In the genomic region with DNA sequence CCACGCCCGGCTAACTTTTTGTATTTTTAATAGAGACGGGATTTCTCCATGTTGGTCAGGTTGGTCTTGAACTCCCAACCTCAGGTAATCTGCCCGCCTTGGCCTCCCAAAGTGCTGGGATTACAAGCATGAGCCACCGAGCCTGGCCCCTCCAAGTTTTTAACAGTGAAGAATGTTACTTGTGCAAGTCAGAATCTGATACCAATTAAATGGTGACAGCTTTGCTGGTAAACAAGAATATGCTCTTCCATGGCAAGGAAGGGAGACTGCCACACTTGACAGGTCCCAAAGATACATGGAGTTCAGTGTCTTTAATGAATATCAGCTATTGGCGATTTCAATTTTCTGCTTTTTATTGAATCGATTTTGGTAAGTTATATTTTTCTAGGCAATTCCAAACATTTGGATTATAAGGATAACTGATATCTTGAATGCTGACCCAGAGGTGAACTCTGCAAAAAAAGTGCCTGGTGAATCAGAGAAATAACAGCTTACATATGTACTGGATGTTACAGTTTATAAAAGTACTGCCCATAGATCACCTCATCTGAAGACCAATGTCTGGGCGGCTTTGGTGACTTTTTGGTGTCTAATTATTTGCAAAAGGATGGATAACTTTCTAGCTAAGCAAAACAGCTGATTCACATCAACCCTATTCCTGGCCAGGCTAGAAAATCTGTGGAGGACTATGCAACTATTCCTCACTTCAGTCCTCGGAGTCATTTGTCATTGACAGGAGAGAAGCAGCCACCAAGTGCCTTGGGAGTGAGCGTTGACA, we compare ENCODE assay signal across 8 cellular contexts. TPM values are rescaled to one million over a fixed set of nuclear protein-coding genes. Genes with fewer than 3 reads are reported as not detected.
DNase-seq lines count a peak whose midpoint lies in the region; ATAC-seq and TF ChIP-seq lines count a peak whose summit lies in the region.

No MANE protein-coding gene starts in this region.

- ATAC-seq in CD4-positive, CD25-positive, alpha-beta regulatory T cell (ENCODE audit: low read depth in 2 of 2), result no peak
- ATAC-seq in omental fat pad (ENCODE audit: low FRiP score) (no peak), GM18861 (IDR thresholded peaks at IDR 0.05; ENCODE audit: unreplicated experiment) (no peak)

- H3K9ac ChIP-seq in NT2/D1 (ENCODE audit: insufficient read length, low read depth), result peak overlapping the region; percentile 92

- DNase-seq in CD4-positive, CD25-positive, alpha-beta regulatory T cell, result no peak
- no peak for DNase-seq in NT2/D1 (ENCODE audit: low read depth, low spot score)
- DNase-seq in effector memory CD4-positive, alpha-beta T cell, result no peak
- no peak for DNase-seq in omental fat pad (ENCODE audit: low spot score)
- no peak for DNase-seq in HuH-7.5 (ENCODE audit: low spot score)
- DNase-seq in RPMI8226, result no peak

- H3K36me3 ChIP-seq in CD4-positive, CD25-positive, alpha-beta regulatory T cell (ENCODE audit: control insufficient read depth, insufficient read depth, low read length), result no peaks in the 10 kb centered on the region
- H3K36me3 ChIP-seq in NT2/D1 (ENCODE audit: insufficient read depth, insufficient read length, low read length) (no peaks in the 10 kb centered on the region), neuron (ENCODE audit: insufficient read depth, low read length) (peaks cover 3% of the 10 kb centered on the region)
- peaks cover 4% of the 10 kb centered on the region for H3K36me3 ChIP-seq in effector memory CD4-positive, alpha-beta T cell (ENCODE audit: control insufficient read depth, insufficient read depth, low read length)

- TF ChIP-seq CTCF in omental fat pad (IDR thresholded peaks at IDR 0.05), result no peak

- peak overlapping the region; percentile 88 to 96 (median 91) for H3K4me3 Mint-ChIP-seq in CD4-positive, CD25-positive, alpha-beta regulatory T cell

- peaks cover 15 to 56% (median 27%) of the 10 kb centered on the region in 4 donors for H3K4me1 Mint-ChIP-seq in CD4-positive, CD25-positive, alpha-beta regulatory T cell

- peak overlapping the region; percentile 89 to 94 (median 93) for H3K27ac Mint-ChIP-seq in CD4-positive, CD25-positive, alpha-beta regulatory T cell

- H3K4me3 ChIP-seq in CD4-positive, CD25-positive, alpha-beta regulatory T cell (ENCODE audit: low read depth, low read length), result peak overlapping the region; percentile 80
- H3K4me3 ChIP-seq in NT2/D1 (ENCODE audit: insufficient read length, low read depth), result peak overlapping the region; percentile 62
- peak overlapping the region; percentile 90 for H3K4me3 ChIP-seq in effector memory CD4-positive, alpha-beta T cell (ENCODE audit: insufficient read depth, low read depth, low read length, poor library complexity, severe bottlenecking)
- peak overlapping the region; percentile 53 for H3K4me3 ChIP-seq in neuron (ENCODE audit: low read length)

- peak overlapping the region; percentile 9 for H2AFZ ChIP-seq in neuron (ENCODE audit: low read depth, low read length)

- H3K4me1 ChIP-seq in CD4-positive, CD25-positive, alpha-beta regulatory T cell (ENCODE audit: control insufficient read depth, insufficient read depth, low read length, poor library complexity, severe bottlenecking), result peaks cover 24% of the 10 kb centered on the region
- peaks cover 3% of the 10 kb centered on the region for H3K4me1 ChIP-seq in NT2/D1 (ENCODE audit: insufficient read depth, insufficient read length)
- peaks cover 15% of the 10 kb centered on the region for H3K4me1 ChIP-seq in effector memory CD4-positive, alpha-beta T cell (ENCODE audit: control insufficient read depth, insufficient read depth, low read length, poor library complexity, severe bottlenecking)
- H3K4me1 ChIP-seq in neuron (ENCODE audit: insufficient read depth, low read length), result peaks cover 12% of the 10 kb centered on the region

- H3K9me3 Mint-ChIP-seq in CD4-positive, CD25-positive, alpha-beta regulatory T cell, result peaks cover 0 to 2% (median 0%) of the 10 kb centered on the region in 7 donors

- H3K27me3 ChIP-seq in CD4-positive, CD25-positive, alpha-beta regulatory T cell (ENCODE audit: control insufficient read depth, insufficient read depth, low read length), result no peaks in the 10 kb centered on the region
- H3K27me3 ChIP-seq in NT2/D1 (ENCODE audit: insufficient read depth, insufficient read length), result peaks cover 3% of the 10 kb centered on the region
- no peaks in the 10 kb centered on the region for H3K27me3 ChIP-seq in effector memory CD4-positive, alpha-beta T cell (replicated peaks; ENCODE audit: control insufficient read depth, insufficient read depth, low read length, poor library complexity, severe bottlenecking)
- no peaks in the 10 kb centered on the region for H3K27me3 ChIP-seq in neuron (ENCODE audit: insufficient read depth, low read length)

- H3K27ac ChIP-seq in CD4-positive, CD25-positive, alpha-beta regulatory T cell (ENCODE audit: insufficient read depth, low read length, poor library complexity, severe bottlenecking), result peak overlapping the region; percentile 78
- H3K27ac ChIP-seq in effector memory CD4-positive, alpha-beta T cell (ENCODE audit: insufficient read depth, low read length, poor library complexity, severe bottlenecking), result peak overlapping the region; percentile 82

- H3K9me3 ChIP-seq in CD4-positive, CD25-positive, alpha-beta regulatory T cell (ENCODE audit: control insufficient read depth in 2 of 2, low read length in 2 of 2), result no peaks in the 10 kb centered on the region
- H3K9me3 ChIP-seq in NT2/D1 (ENCODE audit: insufficient read depth, low read length) (no peaks in the 10 kb centered on the region), neuron (ENCODE audit: low read length) (no peaks in the 10 kb centered on the region)
- H3K9me3 ChIP-seq in effector memory CD4-positive, alpha-beta T cell (ENCODE audit: control insufficient read depth, low read length), result no peaks in the 10 kb centered on the region

- no peaks in the 10 kb centered on the region for H3K27me3 Mint-ChIP-seq in CD4-positive, CD25-positive, alpha-beta regulatory T cell

- H3K36me3 Mint-ChIP-seq in CD4-positive, CD25-positive, alpha-beta regulatory T cell, result peaks cover 11% of the 10 kb centered on the region

RNA-seq across cellular contexts. Expression of a gene that starts 1.2 kb away (rescaled TPM):
- 14.9 TPM for total RNA-seq in CD4-positive, CD25-positive, alpha-beta regulatory T cell
- 10 to 100 TPM; 20.4 to 25.9 (median 22.3) TPM for polyA plus RNA-seq in CD4-positive, CD25-positive, alpha-beta regulatory T cell
- 10 to 100 TPM in 1 of 4 donors, 1 to 10 TPM in 3; 5.6 to 11.0 (median 7.5) TPM for total RNA-seq in omental fat pad

RNA-seq across cellular contexts. Expression of a gene that starts 10.4 kb away (rescaled TPM):
- total RNA-seq in CD4-positive, CD25-positive, alpha-beta regulatory T cell, result not detected
- polyA plus RNA-seq in CD4-positive, CD25-positive, alpha-beta regulatory T cell, result not detected
- total RNA-seq in omental fat pad, result not detected

RNA-seq across cellular contexts. Expression of a gene that starts 19.0 kb away (rescaled TPM):
- total RNA-seq in CD4-positive, CD25-positive, alpha-beta regulatory T cell, result not detected
- not detected for polyA plus RNA-seq in CD4-positive, CD25-positive, alpha-beta regulatory T cell
- not detected for total RNA-seq in omental fat pad

Comparison
In these comparisons a context has a peak if more than half of its experiments do, and no peak if none do; other contexts are left out.
1. RNA of a gene that starts 19.0 kb away (total RNA-seq): not detected in CD4-positive, CD25-positive, alpha-beta regulatory T cell (single experiment); not detected in omental fat pad; every median in the first group is over 10 times any median in the second.
2. Peak in every context shown above with its lines, with median percentiles within 50 percentile points of each other: H3K4me3 ChIP-seq.